Comparison of ENCODE assay signal across 8 cellular contexts in genomic region chr3:195657475-195658372, GRCh38.
A peak's percentile ranks its signal among the peaks of the same experiment; 100 is the strongest.
DNase-seq lines count a peak whose midpoint lies in the region; ATAC-seq and TF ChIP-seq lines count a peak whose summit lies in the region.
"Not testable (repeated sequence)": the region's sequence is repeated elsewhere in the genome, so short reads cannot be mapped to it uniquely, and the experiment has no call there.

No MANE protein-coding gene starts in this region.

- DNase-seq in NCI-H460 (ENCODE audit: extremely low read depth, low read depth) (peak; percentile 68), activated T-cell treated with anti-CD3 and anti-CD28 coated beads for 1 hour (ENCODE audit: low read depth) (peak; percentile 87), left kidney (ENCODE audit: low read depth, low spot score) (peak; percentile 95), skeletal muscle cell (ENCODE audit: low read depth) (peak; percentile 16), transverse colon (peak; percentile 89)
- DNase-seq in effector CD4-positive, alpha-beta T cell, result peak; percentile 86

- WGBS in transverse colon (ENCODE audit: low coverage in 1 of 2), 2 donors, result 0% methylated on average over 31 of the region's 99 CpGs; no CpG with 5 or more reads in 1 of the 2 donors

- peak overlapping the region; percentile 54 for H3K4me3 ChIP-seq in skeletal muscle cell (ENCODE audit: low read depth, low read length)
- peak overlapping the region; percentile 58 to 83 (median 67) for H3K4me3 ChIP-seq in transverse colon

- H3K9me3 ChIP-seq in transverse colon, result not testable (repeated sequence)

- not testable (repeated sequence) for H3K36me3 ChIP-seq in transverse colon

- H3K27ac ChIP-seq in transverse colon, result peak overlapping the region; percentile 84 to 95 (median 90)

- not testable (repeated sequence) for TF ChIP-seq EP300 in transverse colon (IDR thresholded peaks at IDR 0.05; ENCODE audit: low read depth)

- H3K4me1 ChIP-seq in transverse colon, result not testable (repeated sequence)

- TF ChIP-seq POLR2A in transverse colon (IDR thresholded peaks at IDR 0.05), result not testable (repeated sequence)

- H3K27me3 ChIP-seq in transverse colon, result not testable (repeated sequence)

- ATAC-seq in GM18858 (IDR thresholded peaks at IDR 0.05; ENCODE audit: unreplicated experiment), result peak; percentile 80
- ATAC-seq in HG02852 (IDR thresholded peaks at IDR 0.05; ENCODE audit: unreplicated experiment), result peak; percentile 76

- intact Hi-C loops in transverse colon (cut with DNase I; ENCODE audit: low total_unique reads), result not testable (repeated sequence)

- TF ChIP-seq CTCF in transverse colon (IDR thresholded peaks at IDR 0.05), result not testable (repeated sequence)

- in situ Hi-C loops in transverse colon (cut with MboI; ENCODE audit: low pct_ligation_motif_present in 1 of 4, low pct_unique_long_range_greater_than_20kb in 1 of 4, low sequenced_read_pairs in 3 of 4), result not testable (repeated sequence)

Comparison
In these comparisons a context has a peak if more than half of its experiments do, and no peak if none do; other contexts are left out.
1. Peak in every context shown above with its lines: DNase-seq, ATAC-seq, H3K4me3 ChIP-seq and H3K27ac ChIP-seq.
2. DNase-seq: peak in every context shown above with its lines; median percentile 95 in left kidney; 89 in transverse colon; 87 in activated T-cell treated with anti-CD3 and anti-CD28 coated beads for 1 hour; 86 in effector CD4-positive, alpha-beta T cell; 68 in NCI-H460; 16 in skeletal muscle cell.